29 cellular contexts compared by ENCODE assay signal in the genomic region with DNA sequence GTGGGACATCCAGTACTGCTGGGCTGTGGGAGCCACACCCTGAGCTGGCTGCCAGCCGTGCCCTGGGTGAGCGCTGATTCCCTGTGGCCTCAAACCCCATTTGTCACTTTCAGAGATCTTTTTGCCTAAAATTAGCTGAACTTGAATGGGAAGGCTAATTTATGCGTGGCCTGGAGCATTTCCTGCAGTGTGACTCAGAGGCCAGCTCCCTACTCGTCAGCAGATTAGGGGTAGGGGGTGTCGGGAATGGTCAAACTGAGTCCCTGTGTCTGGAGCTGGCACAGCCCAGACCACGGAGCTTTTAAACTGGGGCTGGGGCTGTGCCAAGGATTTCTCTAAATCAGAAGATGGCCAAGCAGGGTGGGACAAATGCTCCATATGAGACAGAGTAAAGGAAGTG. TPM values are rescaled to one million over a fixed set of nuclear protein-coding genes. Genes with fewer than 3 reads are reported as not detected.
DNase-seq lines count a peak whose midpoint lies in the region.
"Had no signal": no experiment of that assay in that cellular context is flagged by ENCODE, and none has a peak within 500 bp of the region (broad histone marks: within the 10 kb centered on the region; RNA-seq: fewer than 3 reads in every experiment).

No MANE protein-coding gene starts in this region.

- no peak overlapping the region for H3K4ac ChIP-seq in neuronal stem cell (ENCODE audit: low read length)

- no peaks in the 10 kb centered on the region for H3K4me1 ChIP-seq in neuronal stem cell (ENCODE audit: control insufficient read depth in 2 of 2, insufficient read depth in 1 of 2, low read depth in 1 of 2, low read length in 2 of 2)
- H3K4me1 ChIP-seq: right atrium auricular region had no signal

- no peak overlapping the region for H3K14ac ChIP-seq in neuronal stem cell (ENCODE audit: low read length)

- no peak overlapping the region for H2BK15ac ChIP-seq in neuronal stem cell (ENCODE audit: low read length)

- no peak overlapping the region for H3K27ac ChIP-seq in neuronal stem cell (replicated peaks; ENCODE audit: low read length)
- H3K27ac ChIP-seq: right atrium auricular region, RWPE1, spleen had no signal

- H2BK5ac ChIP-seq in neuronal stem cell (ENCODE audit: low read length), result no peak overlapping the region

- H3K4me2 ChIP-seq in neuronal stem cell (ENCODE audit: insufficient read depth, low read length, poor library complexity, severe bottlenecking), result no peak overlapping the region
- H3K4me2 ChIP-seq: SK-N-SH had no signal

- H2BK120ac ChIP-seq in neuronal stem cell (ENCODE audit: low read depth, low read length), result no peak overlapping the region

- H3K9me3 ChIP-seq in neuronal stem cell (replicated peaks in 1 of 2; ENCODE audit: control insufficient read depth in 2 of 2, insufficient read depth in 1 of 2, low read depth in 1 of 2, low read length in 2 of 2), result no peaks in the 10 kb centered on the region
- H3K9me3 ChIP-seq: right atrium auricular region, SK-N-SH, spleen had no signal

- H3K23ac ChIP-seq in neuronal stem cell (ENCODE audit: low read depth, low read length, poor library complexity), result no peak overlapping the region

- no peaks in the 10 kb centered on the region for H3K36me3 ChIP-seq in neuronal stem cell (replicated peaks in 1 of 2; ENCODE audit: control insufficient read depth in 2 of 2, insufficient read depth in 2 of 2, low read length in 2 of 2)
- H3K36me3 ChIP-seq: right atrium auricular region, spleen had no signal

- H3K79me1 ChIP-seq in neuronal stem cell (ENCODE audit: low read depth, low read length), result no peaks in the 10 kb centered on the region

- peak overlapping the region; percentile 38 for H3K18ac ChIP-seq in neuronal stem cell (ENCODE audit: low read length)

- H2AK5ac ChIP-seq in neuronal stem cell (ENCODE audit: low read depth, low read length), result peak overlapping the region; percentile 40

- DNase-seq in AG20443 (ENCODE audit: low spot score), result peak; percentile 34
- peak; percentile 30 for DNase-seq in HCEC 1CT
- peak; percentile 52 for DNase-seq in astrocyte of the hippocampus (ENCODE audit: low read depth, low spot score)
- no peak for DNase-seq in neuronal stem cell (ENCODE audit: low spot score)
- no peak for DNase-seq in NCI-H1417 treated with DMSO at 0.1 percent for 48 hours (lab: John Stamatoyannopoulos, UW)
- no peak for DNase-seq in SKM-1 (lab: John Stamatoyannopoulos, UW; ENCODE audit: unreplicated experiment)
- DNase-seq in SIG-M5 (lab: John Stamatoyannopoulos, UW), result no peak
- no peak for DNase-seq in stimulated activated CD4-positive, alpha-beta T cell treated with anti-CD3 and anti-CD28 coated beads, Interleukin-15, amount 100 ng/mL, for 24 hours
- DNase-seq: ACHN; activated CD4-positive, alpha-beta T cell treated with anti-CD3 and anti-CD28 coated beads for 36 hours; activated gamma-delta T cell treated with Interleukin-2 at 50 U/mL for 16 hours; activated naive CD8-positive, alpha-beta T cell treated with anti-CD3 and anti-CD28 coated beads, Interleukin-2, amount 50 U/mL, for 24 hours; activated T-cell treated with anti-CD3 and anti-CD28 coated beads, Interleukin-2, amount 50 U/mL, for 4 hours; Calu3; DND-41; dorsolateral prefrontal cortex; natural killer cell; NCI-H446; SK-N-SH; stimulated activated CD4-positive, alpha-beta T cell treated with anti-CD3 and anti-CD28 coated beads, Interleukin-2, amount 100 ng/mL, for 48 hours; T-helper 2 cell; trophoblast cell had no signal

- no peak overlapping the region for H2BK12ac ChIP-seq in neuronal stem cell (ENCODE audit: low read length)

- H2AFZ ChIP-seq in neuronal stem cell (ENCODE audit: low read length), result no peak overlapping the region

- peaks cover 0 to 17% (median 0%) of the 10 kb centered on the region in 3 experiments for H3K27me3 ChIP-seq in neuronal stem cell (ENCODE audit: control insufficient read depth in 3 of 3, insufficient read depth in 3 of 3, low read depth in 1 of 3, low read length in 3 of 3)
- H3K27me3 ChIP-seq: right atrium auricular region had no signal

- H4K8ac ChIP-seq in neuronal stem cell (ENCODE audit: low read depth, low read length), result no peak overlapping the region

- H4K91ac ChIP-seq in neuronal stem cell (ENCODE audit: low read depth, low read length, poor library complexity), result no peak overlapping the region

- no CpG with 5 or more reads among the region's 6 CpGs for WGBS in neuronal stem cell (ENCODE audit: extremely low coverage in 2 of 2, insufficient read length in 2 of 2, insufficient replicate concordance in 1 of 2), 2 donors

- no peak overlapping the region for H3K4me3 ChIP-seq in neuronal stem cell (ENCODE audit: low read length in 2 of 2)
- H3K4me3 ChIP-seq: dorsolateral prefrontal cortex, K562, right atrium auricular region, spleen had no signal

- H3K9ac ChIP-seq in neuronal stem cell (ENCODE audit: low read depth, low read length, poor library complexity), result no peak overlapping the region
- H3K9ac ChIP-seq: SK-N-SH had no signal

RNA-seq across cellular contexts. Expression of a gene that starts 59.8 kb away (rescaled TPM):
- 0.15 TPM for polyA plus RNA-seq in neuronal stem cell (2013, experiment 1 of 2)
- polyA plus RNA-seq in neuronal stem cell (2013, experiment 2 of 2), result 0.17 TPM
- polyA plus RNA-seq: CD14-positive monocyte, fibroblast of lung, keratinocyte had no signal

Comparison
In these comparisons a context has a peak if more than half of its experiments do, and no peak if none do; other contexts are left out.
1. DNase-seq: peak in AG20443 (single experiment), HCEC 1CT (single experiment) and astrocyte of the hippocampus (single experiment); none in neuronal stem cell (single experiment), NCI-H1417 treated with DMSO at 0.1 percent for 48 hours (single experiment), SKM-1 (single experiment), SIG-M5 (single experiment) and stimulated activated CD4-positive, alpha-beta T cell treated with anti-CD3 and anti-CD28 coated beads, Interleukin-15, amount 100 ng/mL, for 24 hours (single experiment).